Comparison of ENCODE assay signal across 15 cellular contexts in the genomic region with DNA sequence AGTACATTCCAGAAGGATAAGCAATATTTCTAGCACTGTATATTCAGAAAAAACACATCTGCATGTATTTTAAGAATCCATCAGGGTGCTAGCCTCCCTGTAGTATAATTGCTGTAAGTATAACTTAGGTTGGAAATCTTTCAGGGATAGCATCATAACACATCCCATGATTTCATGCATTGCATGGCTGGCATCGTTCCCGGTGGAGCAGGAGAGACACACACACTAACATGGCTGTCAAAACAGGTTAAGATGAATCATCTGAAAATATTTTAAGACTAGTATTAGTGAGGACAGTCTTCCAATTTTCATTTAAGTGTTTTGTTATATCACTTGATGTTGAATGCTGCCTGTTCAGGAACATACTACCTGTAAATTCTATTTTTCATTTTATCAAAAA. TPM values are rescaled to one million over a fixed set of nuclear protein-coding genes. Genes with fewer than 3 reads are reported as not detected.
DNase-seq lines count a peak whose midpoint lies in the region; ATAC-seq and TF ChIP-seq lines count a peak whose summit lies in the region.
"Had no signal": no experiment of that assay in that cellular context is flagged by ENCODE, and none has a peak within 500 bp of the region (broad histone marks: within the 10 kb centered on the region; RNA-seq: fewer than 3 reads in every experiment).

No MANE protein-coding gene starts in this region.

- H3K4me2 ChIP-seq in GM23338 = no peak overlapping the region

- intact Hi-C loops in CD8-positive, alpha-beta T cell (cut with DNase I, micrococcal nuclease) = no loop called here

- no peak overlapping the region for H3K27ac ChIP-seq in caudate nucleus (ENCODE audit: low read depth, low read length)
- H3K27ac ChIP-seq in GM23338 (ENCODE audit: low read depth) = no peak overlapping the region
- no peak overlapping the region for H3K27ac ChIP-seq in CD8-positive, alpha-beta T cell (ENCODE audit: low read depth, low read length)

- no peak for TF ChIP-seq CTCF in GM23338 (conservative IDR thresholded peaks at IDR 0.05; ENCODE audit: low read depth in 2 of 2)
- TF ChIP-seq CTCF in CD8-positive, alpha-beta T cell (IDR thresholded peaks at IDR 0.05) = no peak

- no peak for ATAC-seq in stimulated activated naive B cell treated with anti-CD40 and anti-IgM and Interleukin-4, amounts not matched to agents 10 μg/mL and 1 μg/mL and 100 μg/mL, for 72 hours (replicated peaks)
- ATAC-seq in GM23338 = no peak
- ATAC-seq in CD8-positive, alpha-beta T cell = no peak
- ATAC-seq: left ventricle myocardium superior had no signal

- no peaks in the 10 kb centered on the region for H3K79me2 ChIP-seq in GM23338 (replicated peaks; ENCODE audit: insufficient read depth)

- H3K4me1 ChIP-seq in GM23338 (ENCODE audit: insufficient read depth) = no peaks in the 10 kb centered on the region
- no peaks in the 10 kb centered on the region for H3K4me1 ChIP-seq in CD8-positive, alpha-beta T cell (ENCODE audit: insufficient read depth, low read length)

- H4K20me1 ChIP-seq in GM23338 (replicated peaks; ENCODE audit: insufficient read depth) = no peaks in the 10 kb centered on the region

- H3K27me3 ChIP-seq in GM23338 (ENCODE audit: insufficient read depth) = no peaks in the 10 kb centered on the region
- no peaks in the 10 kb centered on the region for H3K27me3 ChIP-seq in CD8-positive, alpha-beta T cell (ENCODE audit: insufficient read depth, low read length)

- H3K4me3 ChIP-seq in GM23338 = no peak overlapping the region
- no peak overlapping the region for H3K4me3 ChIP-seq in CD8-positive, alpha-beta T cell (ENCODE audit: low read depth, low read length)

- CTCF ChIA-PET in CD8-positive, alpha-beta T cell (lab: Charles Lee) = no interaction called here

- H3K9me3 ChIP-seq in CD8-positive, alpha-beta T cell (ENCODE audit: low read length) = no peaks in the 10 kb centered on the region

- H3K9me2 ChIP-seq in GM23338 (ENCODE audit: insufficient read depth) = no peaks in the 10 kb centered on the region

- no peaks in the 10 kb centered on the region for H3K36me3 Mint-ChIP-seq in stimulated activated naive B cell treated with anti-CD40 and anti-IgM and Interleukin-4, amounts not matched to agents 10 μg/mL and 1 μg/mL and 100 μg/mL, for 72 hours
- no peaks in the 10 kb centered on the region for H3K36me3 Mint-ChIP-seq in GM23338 (ENCODE audit: low read depth)
- H3K36me3 Mint-ChIP-seq in CD8-positive, alpha-beta T cell = no peaks in the 10 kb centered on the region
- H3K36me3 Mint-ChIP-seq: CD4-positive, alpha-beta memory T cell; IgD-negative memory B cell had no signal

- H3F3A ChIP-seq in GM23338 (replicated peaks; ENCODE audit: low read depth) = no peaks in the 10 kb centered on the region

- H3K36me3 ChIP-seq in GM23338 (ENCODE audit: insufficient read depth) = no peaks in the 10 kb centered on the region
- no peaks in the 10 kb centered on the region for H3K36me3 ChIP-seq in CD8-positive, alpha-beta T cell (ENCODE audit: insufficient read depth, low read length)

- no peak overlapping the region for H3K4me3 Mint-ChIP-seq in stimulated activated naive B cell treated with anti-CD40 and anti-IgM and Interleukin-4, amounts not matched to agents 10 μg/mL and 1 μg/mL and 100 μg/mL, for 72 hours
- H3K4me3 Mint-ChIP-seq in GM23338 = no peak overlapping the region
- H3K4me3 Mint-ChIP-seq in CD8-positive, alpha-beta T cell = no peak overlapping the region
- H3K4me3 Mint-ChIP-seq: CD4-positive, alpha-beta memory T cell; IgD-negative memory B cell; neural crest cell had no signal

- H3K4me1 Mint-ChIP-seq in stimulated activated naive B cell treated with anti-CD40 and anti-IgM and Interleukin-4, amounts not matched to agents 10 μg/mL and 1 μg/mL and 100 μg/mL, for 72 hours = no peaks in the 10 kb centered on the region
- H3K4me1 Mint-ChIP-seq in GM23338 = no peaks in the 10 kb centered on the region
- no peaks in the 10 kb centered on the region for H3K4me1 Mint-ChIP-seq in CD8-positive, alpha-beta T cell (ENCODE audit: low read depth)
- H3K4me1 Mint-ChIP-seq: CD4-positive, alpha-beta memory T cell; IgD-negative memory B cell; neural crest cell had no signal

- H3K9me3 Mint-ChIP-seq in stimulated activated naive B cell treated with anti-CD40 and anti-IgM and Interleukin-4, amounts not matched to agents 10 μg/mL and 1 μg/mL and 100 μg/mL, for 72 hours = no peaks in the 10 kb centered on the region
- no peaks in the 10 kb centered on the region; the same call in 2 of the 3 replicates for H3K9me3 Mint-ChIP-seq in GM23338
- no peaks in the 10 kb centered on the region for H3K9me3 Mint-ChIP-seq in CD8-positive, alpha-beta T cell
- H3K9me3 Mint-ChIP-seq: CD4-positive, alpha-beta memory T cell; IgD-negative memory B cell; neural crest cell had no signal

- DNase-seq in COLO829 (ENCODE audit: low spot score) = peak; percentile 10
- DNase-seq in NCI-H1694 (lab: John Stamatoyannopoulos, UW) = peak; percentile 28
- peak in 35 of 61 donors; percentile 1 to 82 (median 12) for DNase-seq in caudate nucleus (lab: John Stamatoyannopoulos, UW)
- peak; percentile 5 to 67 for DNase-seq in lung microvascular endothelial cell (ENCODE audit: low read depth in 2 of 2)
- DNase-seq in stimulated activated naive B cell treated with anti-CD40 and anti-IgM and Interleukin-4, amounts not matched to agents 10 μg/mL and 1 μg/mL and 100 μg/mL, for 72 hours = no peak
- DNase-seq in GM23338 (ENCODE audit: low spot score) = no peak
- DNase-seq in D341Med (ENCODE audit: low spot score) = no peak
- no peak for DNase-seq in CD8-positive, alpha-beta T cell
- DNase-seq: CD4-positive, alpha-beta memory T cell; central memory CD4-positive, alpha-beta T cell; glutamatergic neuron; GOT3; left ventricle myocardium superior had no signal

- H2AFZ ChIP-seq in GM23338 = no peak overlapping the region

- H3K27ac Mint-ChIP-seq in stimulated activated naive B cell treated with anti-CD40 and anti-IgM and Interleukin-4, amounts not matched to agents 10 μg/mL and 1 μg/mL and 100 μg/mL, for 72 hours = no peak overlapping the region
- H3K27ac Mint-ChIP-seq in GM23338 = no peak overlapping the region
- H3K27ac Mint-ChIP-seq in CD8-positive, alpha-beta T cell = no peak overlapping the region
- H3K27ac Mint-ChIP-seq: CD4-positive, alpha-beta memory T cell; IgD-negative memory B cell had no signal

- H3K27me3 Mint-ChIP-seq in stimulated activated naive B cell treated with anti-CD40 and anti-IgM and Interleukin-4, amounts not matched to agents 10 μg/mL and 1 μg/mL and 100 μg/mL, for 72 hours = no peaks in the 10 kb centered on the region
- no peaks in the 10 kb centered on the region for H3K27me3 Mint-ChIP-seq in GM23338 (ENCODE audit: insufficient read depth, low read depth, poor library complexity)
- H3K27me3 Mint-ChIP-seq in CD8-positive, alpha-beta T cell (ENCODE audit: low read depth) = no peaks in the 10 kb centered on the region
- H3K27me3 Mint-ChIP-seq: CD4-positive, alpha-beta memory T cell; IgD-negative memory B cell had no signal

- POLR2A ChIA-PET in CD8-positive, alpha-beta T cell (lab: Charles Lee) = no interaction called here

TF ChIP-seq in GM23338, 12 proteins besides CTCF, POLR2A, EP300 and RAD21 (continues in another document):
- TF ChIP-seq, protein P1, sequence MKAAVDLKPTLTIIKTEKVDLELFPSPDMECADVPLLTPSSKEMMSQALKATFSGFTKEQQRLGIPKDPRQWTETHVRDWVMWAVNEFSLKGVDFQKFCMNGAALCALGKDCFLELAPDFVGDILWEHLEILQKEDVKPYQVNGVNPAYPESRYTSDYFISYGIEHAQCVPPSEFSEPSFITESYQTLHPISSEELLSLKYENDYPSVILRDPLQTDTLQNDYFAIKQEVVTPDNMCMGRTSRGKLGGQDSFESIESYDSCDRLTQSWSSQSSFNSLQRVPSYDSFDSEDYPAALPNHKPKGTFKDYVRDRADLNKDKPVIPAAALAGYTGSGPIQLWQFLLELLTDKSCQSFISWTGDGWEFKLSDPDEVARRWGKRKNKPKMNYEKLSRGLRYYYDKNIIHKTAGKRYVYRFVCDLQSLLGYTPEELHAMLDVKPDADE (IDR thresholded peaks at IDR 0.05) = no peak
- no peak for TF ChIP-seq POLR2AphosphoS5 (IDR thresholded peaks at IDR 0.05; ENCODE audit: low read depth)

RNA-seq across cellular contexts. Expression of a gene that starts 32.1 kb away (rescaled TPM):
- total RNA-seq in lung microvascular endothelial cell = 4.0 and 8.9 TPM in 2 replicates
- 16.5 and 22.4 TPM in 2 replicates for total RNA-seq in GM23338 (2014; rRNA removed; shearing (Covaris generic))
- polyA plus RNA-seq in GM23338 (2016; fragmentation: Nextera tagmentation; extraction: Ambion mirVana) = 303 and 340 TPM in 2 replicates
- total RNA-seq in CD8-positive, alpha-beta T cell = 1 to 10 TPM; 2.6 to 4.2 TPM

Comparison
In these comparisons a context has a peak if more than half of its experiments do, and no peak if none do; other contexts are left out.
1. DNase-seq: peak in COLO829 (single experiment), NCI-H1694 (single experiment), caudate nucleus (35 of 61) and lung microvascular endothelial cell (2 of 2); none in stimulated activated naive B cell treated with anti-CD40 and anti-IgM and Interleukin-4, amounts not matched to agents 10 μg/mL and 1 μg/mL and 100 μg/mL, for 72 hours (single experiment), GM23338 (single experiment), D341Med (single experiment) and CD8-positive, alpha-beta T cell (0 of 7).